Comparison of ENCODE assay signal across 13 cellular contexts in genomic region chr9:121217609-121218292, GRCh38. TPM values are rescaled to one million over a fixed set of nuclear protein-coding genes. Genes with fewer than 3 reads are reported as not detected.
DNase-seq lines count a peak whose midpoint lies in the region; ATAC-seq, FAIRE-seq and TF ChIP-seq lines count a peak whose summit lies in the region.
"Had no signal": no experiment of that assay in that cellular context is flagged by ENCODE, and none has a peak within 500 bp of the region (broad histone marks: within the 10 kb centered on the region; RNA-seq: fewer than 3 reads in every experiment).

No MANE protein-coding gene starts in this region.

- H4K20me1 ChIP-seq in GM12878 (ENCODE audit: control insufficient read depth, insufficient read depth) (no peaks in the 10 kb centered on the region), HepG2 (ENCODE audit: insufficient read depth, low read length) (no peaks in the 10 kb centered on the region)

- no peaks in the 10 kb centered on the region for H3K36me3 ChIP-seq in GM12878 (ENCODE audit: control insufficient read depth in 2 of 2, insufficient read depth in 2 of 2, low read length in 1 of 2)
- no peaks in the 10 kb centered on the region for H3K36me3 ChIP-seq in endodermal cell (ENCODE audit: control insufficient read depth, insufficient read depth, low read length)
- no peaks in the 10 kb centered on the region for H3K36me3 ChIP-seq in HepG2 (replicated peaks in 1 of 2; ENCODE audit: control insufficient read depth in 1 of 2, insufficient read depth in 2 of 2, low read length in 2 of 2)
- H3K36me3 ChIP-seq: left lung, sigmoid colon had no signal

- intact Hi-C loops in GM12878 (cut with micrococcal nuclease; ENCODE audit: unreplicated experiment) = no loop called here
- intact Hi-C loops in HepG2 (cut with micrococcal nuclease; ENCODE audit: unreplicated experiment) = no loop called here

- POLR2A ChIA-PET in GM12878 (lab: Charles Lee) (interaction anchor here (0.6 to 1.0 kb wide), 4 partner anchors 8 to 327 kb away, joined by 3 to 6 read pairs (median 6); no protein-coding TSS in a partner anchor), HepG2 (lab: Yijun Ruan, JAX) (no interaction called here)

- no TSS peak for BruUV-seq in GM12878 (replicated peaks; lab: Mats Ljungman, UMichigan)
- BruUV-seq in HepG2 (replicated peaks; lab: Mats Ljungman, UMichigan) = no TSS peak

- FAIRE-seq in GM12878 (lab: Jason Lieb, UNC) = peak; percentile 35
- FAIRE-seq in HepG2 (lab: Jason Lieb, UNC) = no peak

- RAD21 ChIA-PET in GM12878 (lab: Charles Lee; ENCODE audit: unreplicated experiment) = interaction anchor here (0.7 to 1.0 kb wide), 2 partner anchors 16 to 163 kb away, joined by 3 read pairs; no protein-coding TSS in a partner anchor

- 12% methylated on average over 4 of the region's 4 CpGs for WGBS in GM12878 (ENCODE audit: insufficient coverage, insufficient replicate concordance, low lambda C conversion rate, missing lambda C conversion rate)
- 99 to 100% methylated on average over 2 to 4 of the region's 4 CpGs for WGBS in endodermal cell (ENCODE audit: insufficient coverage in 1 of 2, insufficient read length in 1 of 2), 2 experiments
- WGBS in HepG2 (ENCODE audit: low lambda C conversion rate) = 54% methylated on average over 4 of the region's 4 CpGs

- TF ChIP-seq POLR2A in GM12878 (IDR thresholded peaks at IDR 0.05; ENCODE audit: low read depth, low read length) (no peak), HepG2 (IDR thresholded peaks at IDR 0.05; ENCODE audit: insufficient read depth in 1 of 2, low read depth in 2 of 2, low read length in 2 of 2) (no peak)

- SMC1A ChIA-PET in GM12878 (lab: Charles Lee; ENCODE audit: uncharacterized antibody, unreplicated experiment) = interaction anchor here (0.8 to 2.4 kb wide), 12 partner anchors 8 to 182 kb away, joined by 3 to 11 read pairs (median 4); no protein-coding TSS in a partner anchor

- TF ChIP-seq RAD21 in GM12878 (IDR thresholded peaks at IDR 0.05; ENCODE audit: insufficient read depth, low read depth, low read length) (no peak), HepG2 (CRISPR knock-in tag; IDR thresholded peaks at IDR 0.05) (no peak)

- in situ Hi-C loops in GM13977 (cut with MboI; ENCODE audit: low pct_unique_long_range_greater_than_20kb, low sequenced_read_pairs, unreplicated experiment) = no loop called here
- in situ Hi-C loops in GM12878 (cut with MboI) = loop anchor here (5.0 kb wide), 2 partner anchors 100 to 180 kb away; no protein-coding TSS in a partner anchor
- in situ Hi-C loops in HepG2 (cut with HindIII; ENCODE audit: extremely low pct_ligation_motif_present, low pct_unique_long_range_greater_than_20kb) = no loop called here

- H3K27ac Mint-ChIP-seq in endodermal cell = no peak overlapping the region
- H3K27ac Mint-ChIP-seq: activated naive CD8-positive, alpha-beta T cell treated with anti-CD3 and anti-CD28 coated beads, Interleukin-2, amount 10 ng/mL, durations not matched to agents 7 days and 5 days; CD8-positive, alpha-beta T cell had no signal

- H3K4me1 ChIP-seq in GM12878 (ENCODE audit: control insufficient read depth, insufficient read depth, low read length) (peaks cover 10% of the 10 kb centered on the region), endodermal cell (ENCODE audit: control insufficient read depth, insufficient read depth, low read length) (no peaks in the 10 kb centered on the region), HepG2 (ENCODE audit: insufficient read depth, low read length) (peaks cover 3% of the 10 kb centered on the region)

- CTCF ChIA-PET in GM12878 (lab: Yijun Ruan, JAX) = interaction anchor here (0.8 to 1.4 kb wide), 7 partner anchors 13 to 236 kb away, joined by 3 to 6 read pairs (median 3); partner anchors contain the start of gene RAB14
- CTCF ChIA-PET in HepG2 (lab: Yijun Ruan, JAX; ENCODE audit: low intra/inter-chr PET ratio, low total read pairs) = no interaction called here

- H2AFZ ChIP-seq in GM12878 (ENCODE audit: control insufficient read depth, low read depth, low read length) (no peak overlapping the region), HepG2 (ENCODE audit: low read length) (no peak overlapping the region)

- H3K9me3 ChIP-seq in GM12878 (replicated peaks; ENCODE audit: control insufficient read depth, insufficient read depth, low read length) = no peaks in the 10 kb centered on the region
- H3K9me3 ChIP-seq in endodermal cell (ENCODE audit: control insufficient read depth, low read length) = no peaks in the 10 kb centered on the region
- no peaks in the 10 kb centered on the region for H3K9me3 ChIP-seq in HepG2 (ENCODE audit: low read length)
- H3K9me3 ChIP-seq: left lung, sigmoid colon had no signal

- H3K27me3 Mint-ChIP-seq in endodermal cell (ENCODE audit: insufficient read depth) = no peaks in the 10 kb centered on the region
- H3K27me3 Mint-ChIP-seq: activated naive CD8-positive, alpha-beta T cell treated with anti-CD3 and anti-CD28 coated beads, Interleukin-2, amount 10 ng/mL, durations not matched to agents 7 days and 5 days had no signal

- H3K4me3 ChIP-seq in GM12878 (no peak overlapping the region), endodermal cell (ENCODE audit: low read length) (no peak overlapping the region), HepG2 (replicated peaks in 1 of 3; ENCODE audit: insufficient read depth in 1 of 3, low read depth in 2 of 3, low read length in 3 of 3) (no peak overlapping the region)
- H3K4me3 ChIP-seq: left lung, sigmoid colon had no signal

- no peak overlapping the region for H3K4me3 Mint-ChIP-seq in endodermal cell
- H3K4me3 Mint-ChIP-seq: activated naive CD8-positive, alpha-beta T cell treated with anti-CD3 and anti-CD28 coated beads, Interleukin-2, amount 10 ng/mL, durations not matched to agents 7 days and 5 days; CD8-positive, alpha-beta T cell had no signal

- no peaks in the 10 kb centered on the region for H3K36me3 Mint-ChIP-seq in endodermal cell (ENCODE audit: low read depth)

- H3K9ac ChIP-seq in GM12878 (ENCODE audit: control insufficient read depth, insufficient read depth, low read length) (no peak overlapping the region), endodermal cell (ENCODE audit: extremely low read depth, low read length, poor library complexity, severe bottlenecking) (no peak overlapping the region), HepG2 (ENCODE audit: insufficient read depth, low read depth, low read length) (no peak overlapping the region)

- H3K79me2 ChIP-seq in GM12878 (ENCODE audit: control insufficient read depth, insufficient read depth, low read length) (no peaks in the 10 kb centered on the region), HepG2 (ENCODE audit: insufficient read depth, low read length) (no peaks in the 10 kb centered on the region)

- no peaks in the 10 kb centered on the region for H3K9me3 Mint-ChIP-seq in endodermal cell
- H3K9me3 Mint-ChIP-seq: activated naive CD8-positive, alpha-beta T cell treated with anti-CD3 and anti-CD28 coated beads, Interleukin-2, amount 10 ng/mL, durations not matched to agents 7 days and 5 days; CD8-positive, alpha-beta T cell had no signal

- H3K27ac ChIP-seq in GM12878 (ENCODE audit: control insufficient read depth, insufficient read depth) (no peak overlapping the region; the same call in 1 of the 2 replicates), endodermal cell (ENCODE audit: low read depth, low read length) (no peak overlapping the region), HepG2 (ENCODE audit: extremely low read length, insufficient read depth, low read length) (no peak overlapping the region)
- H3K27ac ChIP-seq: left lung, sigmoid colon had no signal

- ATAC-seq in GM21367 (IDR thresholded peaks at IDR 0.05; ENCODE audit: unreplicated experiment) (peak; percentile 59), HG03135 (IDR thresholded peaks at IDR 0.05; ENCODE audit: unreplicated experiment) (peak; percentile 61), GM12878 (peak; percentile 93), HepG2 (no peak)
- ATAC-seq: CD8-positive, alpha-beta T cell; left lung had no signal

- H3K4me2 ChIP-seq in GM12878 (ENCODE audit: control insufficient read depth, insufficient read depth) = no peak overlapping the region
- H3K4me2 ChIP-seq in HepG2 (ENCODE audit: low read depth, low read length) = no peak overlapping the region

- peak in 1 of 2 experiments; percentile 82; a peak in 1 of 4 replicates for TF ChIP-seq EP300 in GM12878 (IDR thresholded peaks at IDR 0.05; ENCODE audit: borderline replicate concordance in 1 of 2, control insufficient read depth in 1 of 2, low read depth in 2 of 2, low read length in 2 of 2)
- no peak for TF ChIP-seq EP300 in HepG2 (IDR thresholded peaks at IDR 0.05; ENCODE audit: low read depth in 2 of 2, low read length in 2 of 2)
- TF ChIP-seq EP300 in HepG2 (CRISPR knock-in tag; IDR thresholded peaks at IDR 0.05; ENCODE audit: borderline replicate concordance) = no peak

- DNase-seq in GM13977 (ENCODE audit: low spot score) = peak; percentile 65
- peak; percentile 50 for DNase-seq in GM12878 (ENCODE audit: low read depth, low spot score)
- DNase-seq in endodermal cell = no peak
- DNase-seq in NCI-H146 (lab: John Stamatoyannopoulos, UW) = no peak
- no peak for DNase-seq in DMS 273 (lab: John Stamatoyannopoulos, UW; ENCODE audit: unreplicated experiment)
- DNase-seq in HepG2 (ENCODE audit: low spot score) = no peak
- DNase-seq: activated naive CD8-positive, alpha-beta T cell treated with anti-CD3 and anti-CD28 coated beads, Interleukin-2, amount 10 ng/mL, durations not matched to agents 7 days and 5 days; CD8-positive, alpha-beta T cell; KBM-7; left lung; sigmoid colon had no signal

- TF ChIP-seq CTCF in GM13977 (IDR thresholded peaks at IDR 0.05; ENCODE audit: extremely low read depth, insufficient read depth, missing control alignments) (no peak), GM12878 (IDR thresholded peaks at IDR 0.05 in 2 of 3, conservative IDR thresholded peaks at IDR 0.05 in 1 of 3; ENCODE audit: control insufficient read depth in 2 of 3, extremely low read depth in 1 of 3, insufficient read depth in 1 of 3, low read depth in 3 of 3, low read length in 3 of 3) (no peak), endodermal cell (conservative IDR thresholded peaks at IDR 0.05) (no peak), HepG2 (CRISPR knock-in tag; IDR thresholded peaks at IDR 0.05) (no peak)

- no peaks in the 10 kb centered on the region for H3K27me3 ChIP-seq in GM12878 (replicated peaks in 1 of 2; ENCODE audit: control insufficient read depth in 2 of 2, insufficient read depth in 2 of 2, low read length in 1 of 2)
- H3K27me3 ChIP-seq in endodermal cell (ENCODE audit: control insufficient read depth, insufficient read depth, low read length, poor library complexity, severe bottlenecking) = no peaks in the 10 kb centered on the region
- H3K27me3 ChIP-seq in HepG2 (ENCODE audit: control insufficient read depth in 1 of 2, insufficient read depth in 2 of 2, low read length in 2 of 2) = no peaks in the 10 kb centered on the region; a peak in 1 of 5 replicates
- H3K27me3 ChIP-seq: left lung, sigmoid colon had no signal

- H3K4me1 Mint-ChIP-seq in endodermal cell = peaks cover 11% of the 10 kb centered on the region

RNA-seq across cellular contexts. Expression of gene RAB14, which starts 16.1 kb away (rescaled TPM):
- 35.6 and 36.7 TPM in 2 replicates for total RNA-seq in GM12878 (2013; cell fraction: nucleolus; rRNA removed)
- 16.9 and 21.0 TPM in 2 replicates for total RNA-seq in GM12878 (2014; rRNA removed)
- 24.9 and 25.7 TPM in 2 replicates for total RNA-seq in GM12878 (2014; rRNA removed; fragmentation: Illumina TruSeq; extraction: Trizol)
- total RNA-seq in GM12878 (2021) = 46.7 and 51.1 TPM in 2 replicates
- polyA plus RNA-seq in GM12878 (2011; ENCODE audit: low read depth) = 14.7 TPM
- polyA plus RNA-seq in GM12878 (2011; rRNA removed) = 23.7 and 32.9 TPM in 2 replicates
- polyA plus RNA-seq in GM12878 (2011; cell fraction: cytosol; rRNA removed) = 9.2 and 15.0 TPM in 2 replicates
- 22.0 and 23.5 TPM in 2 replicates for polyA plus RNA-seq in GM12878 (2011; cell fraction: nucleus; rRNA removed)
- 20.5 and 29.2 TPM in 2 replicates for polyA plus RNA-seq in GM12878 (2012)
- 40.8 and 48.7 TPM in 2 replicates for polyA plus RNA-seq in GM12878 (2014; fragmentation: Illumina TruSeq; extraction: Trizol)
- 10 to 100 TPM; 21.3 to 26.0 TPM for polyA plus RNA-seq in GM12878 (2014; fragmentation: Nextera tagmentation; extraction: Ambion mirVana)
- 15.2 and 16.7 TPM in 2 replicates for polyA plus RNA-seq in GM12878 (2014; rRNA removed)
- 10 to 100 TPM; 57.4 to 59.9 TPM for polyA plus RNA-seq in GM12878 (2016; fragmentation: Nextera tagmentation; extraction: Ambion mirVana)
- 12.1 and 15.5 TPM in 2 replicates for polyA minus RNA-seq in GM12878 (2011; rRNA and poly(A)+ RNA removed)
- polyA minus RNA-seq in GM12878 (2011; cell fraction: cytosol; rRNA and poly(A)+ RNA removed) = 8.8 and 10.2 TPM in 2 replicates
- polyA minus RNA-seq in GM12878 (2011; cell fraction: nucleus; rRNA and poly(A)+ RNA removed) = 16.1 and 26.0 TPM in 2 replicates
- total RNA-seq in endodermal cell = 10 to 100 TPM; 35.9 to 40.7 TPM
- 47.2 TPM for polyA plus RNA-seq in endodermal cell (2013, experiment 1 of 2)
- polyA plus RNA-seq in endodermal cell (2013, experiment 2 of 2) = 48.1 TPM
- 19.3 and 42.2 TPM in 2 replicates for total RNA-seq in HepG2 (2016; rRNA removed; fragmentation: Illumina TruSeq; extraction: Trizol)
- 2.8 and 4.0 TPM in 2 replicates for total RNA-seq in HepG2 (2016; cell fraction: cytosol; rRNA removed; fragmentation: Illumina TruSeq; extraction: Trizol; ENCODE audit: low read depth)
- 18.4 and 42.0 TPM in 2 replicates for total RNA-seq in HepG2 (2016; cell fraction: insoluble cytoplasmic fraction; rRNA removed; fragmentation: Illumina TruSeq; extraction: Trizol)
- total RNA-seq in HepG2 (2016; cell fraction: membrane; rRNA removed; fragmentation: Illumina TruSeq; extraction: Trizol) = 18.7 and 20.5 TPM in 2 replicates
- total RNA-seq in HepG2 (2016; cell fraction: nucleus; rRNA removed; fragmentation: Illumina TruSeq; extraction: Trizol) = 24.4 and 28.8 TPM in 2 replicates
- 15.3 and 17.4 TPM in 2 replicates for polyA plus RNA-seq in HepG2 (2011; rRNA removed)
- 6.4 and 13.9 TPM in 2 replicates for polyA plus RNA-seq in HepG2 (2011; cell fraction: cytosol; rRNA removed)
- polyA plus RNA-seq in HepG2 (2011; cell fraction: nucleus; rRNA removed) = 9.5 and 11.9 TPM in 2 replicates
- polyA plus RNA-seq in HepG2 (2012) = 31.9 and 33.9 TPM in 2 replicates
- polyA plus RNA-seq in HepG2 (2016; cell fraction: cytosol; fragmentation: Illumina TruSeq; extraction: Trizol; ENCODE audit: low read depth) = 2.7 and 2.8 TPM in 2 replicates
- 58.3 and 63.3 TPM in 2 replicates for polyA plus RNA-seq in HepG2 (2016; cell fraction: insoluble cytoplasmic fraction; fragmentation: Illumina TruSeq; extraction: Trizol; ENCODE audit: low read depth)
- 12.2 and 12.7 TPM in 2 replicates for polyA plus RNA-seq in HepG2 (2016; cell fraction: membrane; fragmentation: Illumina TruSeq; extraction: Trizol; ENCODE audit: low read depth)
- polyA plus RNA-seq in HepG2 (2016; cell fraction: nucleus; fragmentation: Illumina TruSeq; extraction: Trizol; ENCODE audit: insufficient read depth, low read depth) = 39.9 TPM in 2 replicates
- 8.0 and 11.9 TPM in 2 replicates for polyA minus RNA-seq in HepG2 (2011; rRNA and poly(A)+ RNA removed; ENCODE audit: low replicate concordance)
- polyA minus RNA-seq in HepG2 (2011; cell fraction: cytosol; rRNA and poly(A)+ RNA removed) = 14.1 and 21.2 TPM in 2 replicates
- 18.9 and 25.6 TPM in 2 replicates for polyA minus RNA-seq in HepG2 (2011; cell fraction: nucleus; rRNA and poly(A)+ RNA removed)

RNA-seq across cellular contexts. Expression of gene GSN, which starts 50.2 kb away (rescaled TPM):
- total RNA-seq in GM12878 (2013; cell fraction: nucleolus; rRNA removed) = 13.7 and 17.1 TPM in 2 replicates
- total RNA-seq in GM12878 (2014; rRNA removed) (6.3 and 8.1 TPM in 2 replicates), GM12878 (2014; rRNA removed; fragmentation: Illumina TruSeq; extraction: Trizol) (5.1 and 5.9 TPM in 2 replicates), GM12878 (2021) (6.5 and 7.7 TPM in 2 replicates), endodermal cell (10 to 100 TPM; 57.0 to 77.2 TPM), HepG2 (2016; rRNA removed; fragmentation: Illumina TruSeq; extraction: Trizol) (126 and 307 TPM in 2 replicates)
- polyA plus RNA-seq in GM12878 (2011; ENCODE audit: low read depth) = 4.3 TPM
- polyA plus RNA-seq in GM12878 (2011; rRNA removed) (6.1 and 7.8 TPM in 2 replicates), GM12878 (2014; fragmentation: Illumina TruSeq; extraction: Trizol) (3.9 and 6.5 TPM in 2 replicates), GM12878 (2014; fragmentation: Nextera tagmentation; extraction: Ambion mirVana) (under 1 TPM; 0.66 to 0.84 TPM), GM12878 (2014; rRNA removed) (9.2 and 9.8 TPM in 2 replicates), GM12878 (2016; fragmentation: Nextera tagmentation; extraction: Ambion mirVana) (1 to 10 TPM; 5.2 to 6.1 TPM), HepG2 (2011; rRNA removed) (294 and 436 TPM in 2 replicates)
- polyA plus RNA-seq in GM12878 (2011; cell fraction: cytosol; rRNA removed) = 8.4 and 11.9 TPM in 2 replicates
- polyA plus RNA-seq in GM12878 (2011; cell fraction: nucleus; rRNA removed) = 22.8 and 23.2 TPM in 2 replicates
- polyA plus RNA-seq in GM12878 (2012) = 8.2 and 11.0 TPM in 2 replicates
- 11.2 and 16.5 TPM in 2 replicates for polyA minus RNA-seq in GM12878 (2011; rRNA and poly(A)+ RNA removed)
- polyA minus RNA-seq in GM12878 (2011; cell fraction: cytosol; rRNA and poly(A)+ RNA removed) = 4.4 and 4.6 TPM in 2 replicates
- 11.7 and 18.0 TPM in 2 replicates for polyA minus RNA-seq in GM12878 (2011; cell fraction: nucleus; rRNA and poly(A)+ RNA removed)
- polyA plus RNA-seq in endodermal cell (2013, experiment 1 of 2) = 64.8 TPM
- 76.0 TPM for polyA plus RNA-seq in endodermal cell (2013, experiment 2 of 2)
- 56.0 and 58.2 TPM in 2 replicates for total RNA-seq in HepG2 (2016; cell fraction: cytosol; rRNA removed; fragmentation: Illumina TruSeq; extraction: Trizol; ENCODE audit: low read depth)
- 125 and 311 TPM in 2 replicates for total RNA-seq in HepG2 (2016; cell fraction: insoluble cytoplasmic fraction; rRNA removed; fragmentation: Illumina TruSeq; extraction: Trizol)
- total RNA-seq in HepG2 (2016; cell fraction: membrane; rRNA removed; fragmentation: Illumina TruSeq; extraction: Trizol) = 102 and 113 TPM in 2 replicates
- 251 and 294 TPM in 2 replicates for total RNA-seq in HepG2 (2016; cell fraction: nucleus; rRNA removed; fragmentation: Illumina TruSeq; extraction: Trizol)
- 396 and 404 TPM in 2 replicates for polyA plus RNA-seq in HepG2 (2011; cell fraction: cytosol; rRNA removed)
- polyA plus RNA-seq in HepG2 (2011; cell fraction: nucleus; rRNA removed) = 430 and 447 TPM in 2 replicates
- 349 and 423 TPM in 2 replicates for polyA plus RNA-seq in HepG2 (2012)
- polyA plus RNA-seq in HepG2 (2016; cell fraction: cytosol; fragmentation: Illumina TruSeq; extraction: Trizol; ENCODE audit: low read depth) = 57.9 and 60.7 TPM in 2 replicates
- 115 and 123 TPM in 2 replicates for polyA plus RNA-seq in HepG2 (2016; cell fraction: insoluble cytoplasmic fraction; fragmentation: Illumina TruSeq; extraction: Trizol; ENCODE audit: low read depth)
- 77.0 and 92.1 TPM in 2 replicates for polyA plus RNA-seq in HepG2 (2016; cell fraction: membrane; fragmentation: Illumina TruSeq; extraction: Trizol; ENCODE audit: low read depth)
- polyA plus RNA-seq in HepG2 (2016; cell fraction: nucleus; fragmentation: Illumina TruSeq; extraction: Trizol; ENCODE audit: insufficient read depth, low read depth) = 379 and 400 TPM in 2 replicates
- polyA minus RNA-seq in HepG2 (2011; rRNA and poly(A)+ RNA removed; ENCODE audit: low replicate concordance) = 66.7 and 379 TPM in 2 replicates
- 132 and 185 TPM in 2 replicates for polyA minus RNA-seq in HepG2 (2011; cell fraction: cytosol; rRNA and poly(A)+ RNA removed)
- 122 and 168 TPM in 2 replicates for polyA minus RNA-seq in HepG2 (2011; cell fraction: nucleus; rRNA and poly(A)+ RNA removed)

Comparison
In these comparisons a context has a peak if more than half of its experiments do, and no peak if none do; other contexts are left out.
1. DNase-seq: peak in GM13977 (single experiment) and GM12878 (single experiment); none in endodermal cell (single experiment), NCI-H146 (single experiment), DMS 273 (single experiment) and HepG2 (single experiment).